ENCODE assay signal across 14 cellular contexts in genomic region chr17:62898239-62898864, GRCh38.
DNase-seq lines count a peak whose midpoint lies in the region; ATAC-seq and TF ChIP-seq lines count a peak whose summit lies in the region.
"Had no signal": no experiment of that assay in that cellular context is flagged by ENCODE, and none has a peak within 500 bp of the region (broad histone marks: within the 10 kb centered on the region; RNA-seq: fewer than 3 reads in every experiment).

No MANE protein-coding gene starts in this region.

- H3K4me1 ChIP-seq in right atrium auricular region (peaks cover 0 to 13% of the 10 kb centered on the region in 2 donors), thoracic aorta (ENCODE audit: control insufficient read depth in 1 of 2, low read depth in 2 of 2) (peaks cover 11 to 30% of the 10 kb centered on the region in 2 donors)
- H3K4me1 ChIP-seq: foreskin keratinocyte had no signal

- H3K27me3 ChIP-seq in right atrium auricular region (no peaks in the 10 kb centered on the region), thoracic aorta (replicated peaks; ENCODE audit: insufficient read depth) (no peaks in the 10 kb centered on the region)
- H3K27me3 ChIP-seq: foreskin keratinocyte had no signal

- peaks cover 23% of the 10 kb centered on the region for H3K27me3 Mint-ChIP-seq in T-helper 17 cell
- H3K27me3 Mint-ChIP-seq: type B pancreatic cell had no signal

- no peak overlapping the region for H3K4me3 ChIP-seq in right atrium auricular region
- peak overlapping the region; percentile 34 for H3K4me3 ChIP-seq in coronary artery
- peak overlapping the region; percentile 37 for H3K4me3 ChIP-seq in thoracic aorta

- H3K36me3 ChIP-seq in right atrium auricular region (no peaks in the 10 kb centered on the region), thoracic aorta (no peaks in the 10 kb centered on the region)

- no peak overlapping the region for H3K27ac Mint-ChIP-seq in T-helper 17 cell
- H3K27ac Mint-ChIP-seq: naive thymus-derived CD8-positive, alpha-beta T cell; type B pancreatic cell had no signal

- peak overlapping the region in 1 of 2 donors; percentile 29 for H3K27ac ChIP-seq in right atrium auricular region
- no peak overlapping the region for H3K27ac ChIP-seq in coronary artery
- peak overlapping the region; percentile 22 to 36 for H3K27ac ChIP-seq in thoracic aorta
- H3K27ac ChIP-seq: foreskin keratinocyte had no signal

- no peak overlapping the region for H3K4me3 Mint-ChIP-seq in T-helper 17 cell
- H3K4me3 Mint-ChIP-seq: naive thymus-derived CD8-positive, alpha-beta T cell; type B pancreatic cell had no signal

- H3K9me3 ChIP-seq in right atrium auricular region (no peaks in the 10 kb centered on the region), thoracic aorta (no peaks in the 10 kb centered on the region), T-helper 17 cell (ENCODE audit: control insufficient read depth, low read length, poor library complexity, severe bottlenecking) (no peaks in the 10 kb centered on the region)

- H3K4me1 Mint-ChIP-seq in T-helper 17 cell: peaks cover 2% of the 10 kb centered on the region

- intact Hi-C loops in Right ventricle myocardium inferior (cut with DNase I): no loop called here

- no peak for DNase-seq in Right ventricle myocardium inferior (ENCODE audit: missing footprints)
- no peak for DNase-seq in right atrium auricular region (ENCODE audit: low spot score)
- DNase-seq in coronary artery (ENCODE audit: low spot score): no peak
- peak; percentile 95 for DNase-seq in islet precursor cell
- no peak for DNase-seq in thoracic aorta (ENCODE audit: low spot score)
- DNase-seq in H4 (ENCODE audit: low spot score): no peak
- DNase-seq in A172 (ENCODE audit: low spot score): no peak
- no peak for DNase-seq in T-helper 17 cell
- DNase-seq: activated naive CD4-positive, alpha-beta T cell treated with anti-CD3 and anti-CD28 coated beads, Interleukin-2, amount 50 U/mL, for 16 hours; foreskin keratinocyte; naive thymus-derived CD8-positive, alpha-beta T cell; NCI-H526 had no signal

- peaks cover 2% of the 10 kb centered on the region for H3K36me3 Mint-ChIP-seq in T-helper 17 cell (ENCODE audit: low read depth)
- H3K36me3 Mint-ChIP-seq: naive thymus-derived CD8-positive, alpha-beta T cell; type B pancreatic cell had no signal

- ATAC-seq in Right ventricle myocardium inferior: peak; percentile 51
- no peak for ATAC-seq in thoracic aorta (ENCODE audit: insufficient number of reproducible peaks, low FRiP score, low read depth)
- no peak for ATAC-seq in T-helper 17 cell
- ATAC-seq: foreskin keratinocyte; HCT116; naive thymus-derived CD8-positive, alpha-beta T cell had no signal

- no peak for TF ChIP-seq CTCF in right atrium auricular region (IDR thresholded peaks at IDR 0.05)
- no peak for TF ChIP-seq CTCF in coronary artery (IDR thresholded peaks at IDR 0.05)
- no peak for TF ChIP-seq CTCF in thoracic aorta (IDR thresholded peaks at IDR 0.05)

Comparison
In these comparisons a context has a peak if more than half of its experiments do, and no peak if none do; other contexts are left out.
1. H3K27ac ChIP-seq: peak in thoracic aorta (2 of 2); none in coronary artery (0 of 2).
2. H3K4me3 ChIP-seq: peak in coronary artery (single experiment) and thoracic aorta (single experiment); none in right atrium auricular region (0 of 2).